8 cellular contexts compared by ENCODE assay signal in the genomic region with DNA sequence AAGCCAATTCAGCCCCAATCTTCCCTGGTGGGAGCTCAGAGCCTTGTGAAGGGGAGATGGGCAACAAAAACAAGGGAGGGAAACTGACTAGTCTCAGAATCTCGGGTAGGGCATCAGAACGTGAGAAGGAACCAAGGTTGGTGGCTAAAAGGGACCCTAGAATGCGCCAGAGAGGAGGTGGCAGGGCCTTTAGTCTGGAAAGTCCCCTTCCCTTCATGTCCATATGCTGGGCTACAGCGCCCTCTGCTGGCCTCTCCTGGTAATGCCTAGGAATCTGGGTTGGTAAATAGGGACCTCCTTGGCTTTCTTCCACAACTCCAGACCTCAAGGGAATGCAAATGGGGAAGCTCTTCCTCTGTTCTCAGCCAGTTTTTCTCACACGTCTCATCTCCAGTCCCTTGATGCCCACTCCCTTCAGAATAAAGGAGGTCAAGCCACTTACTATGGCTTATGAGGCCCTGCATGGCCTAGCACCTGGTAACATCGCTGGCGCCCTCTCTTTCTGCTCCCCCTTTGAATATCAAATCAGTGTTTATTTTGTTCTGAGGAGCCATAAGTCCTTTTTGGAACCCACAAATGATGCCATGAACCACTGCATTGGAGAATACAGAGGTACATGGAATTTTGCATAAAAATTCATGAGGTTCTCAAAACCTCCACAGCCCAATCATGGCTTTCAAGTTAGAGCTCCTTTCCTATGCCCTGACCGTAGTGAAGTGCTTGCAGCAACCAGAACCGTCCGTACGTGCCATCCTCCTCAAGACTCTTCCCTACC. TPM values are rescaled to one million over a fixed set of nuclear protein-coding genes. Genes with fewer than 3 reads are reported as not detected.
DNase-seq lines count a peak whose midpoint lies in the region; ATAC-seq and TF ChIP-seq lines count a peak whose summit lies in the region.

No MANE protein-coding gene starts in this region.

- TF ChIP-seq CTCF in GM10266 (IDR thresholded peaks at IDR 0.05; ENCODE audit: control insufficient read depth, insufficient read depth, low read depth, missing control alignments) = peak; percentile 99

- DNase-seq in GM10266 (ENCODE audit: extremely low spot score) (peak; percentile 84), OCI-M2 (lab: John Stamatoyannopoulos, UW; ENCODE audit: unreplicated experiment) (peak; percentile 82), activated T-cell treated with anti-CD3 and anti-CD28 coated beads for 48 hours (ENCODE audit: low read depth) (peak; percentile 86), myocyte (ENCODE audit: low read depth) (peak; percentile 97)
- DNase-seq in stimulated activated CD8-positive, alpha-beta memory T cell treated with anti-CD3 and anti-CD28 coated beads, Interleukin-7, amount 100 ng/mL, for 4 hours (ENCODE audit: low read depth in 2 of 2) = peak; percentile 75 to 90

- TF ChIP-seq EP300 in Ishikawa (IDR thresholded peaks at IDR 0.05; ENCODE audit: borderline replicate concordance) = no peak

- TF ChIP-seq RAD21 in Ishikawa (IDR thresholded peaks at IDR 0.05; ENCODE audit: low read depth) = peak; percentile 61

- ATAC-seq in esophagus mucosa = peak; percentile 68
- no peak for ATAC-seq in GM18502 (IDR thresholded peaks at IDR 0.05; ENCODE audit: poor library complexity, unreplicated experiment)

TF ChIP-seq in Ishikawa, 13 proteins besides CTCF, POLR2A, EP300 and RAD21:
- TF ChIP-seq, protein P1, sequence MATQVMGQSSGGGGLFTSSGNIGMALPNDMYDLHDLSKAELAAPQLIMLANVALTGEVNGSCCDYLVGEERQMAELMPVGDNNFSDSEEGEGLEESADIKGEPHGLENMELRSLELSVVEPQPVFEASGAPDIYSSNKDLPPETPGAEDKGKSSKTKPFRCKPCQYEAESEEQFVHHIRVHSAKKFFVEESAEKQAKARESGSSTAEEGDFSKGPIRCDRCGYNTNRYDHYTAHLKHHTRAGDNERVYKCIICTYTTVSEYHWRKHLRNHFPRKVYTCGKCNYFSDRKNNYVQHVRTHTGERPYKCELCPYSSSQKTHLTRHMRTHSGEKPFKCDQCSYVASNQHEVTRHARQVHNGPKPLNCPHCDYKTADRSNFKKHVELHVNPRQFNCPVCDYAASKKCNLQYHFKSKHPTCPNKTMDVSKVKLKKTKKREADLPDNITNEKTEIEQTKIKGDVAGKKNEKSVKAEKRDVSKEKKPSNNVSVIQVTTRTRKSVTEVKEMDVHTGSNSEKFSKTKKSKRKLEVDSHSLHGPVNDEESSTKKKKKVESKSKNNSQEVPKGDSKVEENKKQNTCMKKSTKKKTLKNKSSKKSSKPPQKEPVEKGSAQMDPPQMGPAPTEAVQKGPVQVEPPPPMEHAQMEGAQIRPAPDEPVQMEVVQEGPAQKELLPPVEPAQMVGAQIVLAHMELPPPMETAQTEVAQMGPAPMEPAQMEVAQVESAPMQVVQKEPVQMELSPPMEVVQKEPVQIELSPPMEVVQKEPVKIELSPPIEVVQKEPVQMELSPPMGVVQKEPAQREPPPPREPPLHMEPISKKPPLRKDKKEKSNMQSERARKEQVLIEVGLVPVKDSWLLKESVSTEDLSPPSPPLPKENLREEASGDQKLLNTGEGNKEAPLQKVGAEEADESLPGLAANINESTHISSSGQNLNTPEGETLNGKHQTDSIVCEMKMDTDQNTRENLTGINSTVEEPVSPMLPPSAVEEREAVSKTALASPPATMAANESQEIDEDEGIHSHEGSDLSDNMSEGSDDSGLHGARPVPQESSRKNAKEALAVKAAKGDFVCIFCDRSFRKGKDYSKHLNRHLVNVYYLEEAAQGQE (IDR thresholded peaks at IDR 0.05; ENCODE audit: low read depth) = no peak
- TF ChIP-seq NFIC (IDR thresholded peaks at IDR 0.05) = no peak
- TF ChIP-seq CEBPB (IDR thresholded peaks at IDR 0.05) = no peak
- TF ChIP-seq FOXM1 (IDR thresholded peaks at IDR 0.05; ENCODE audit: borderline replicate concordance, low read depth) = no peak
- no peak for TF ChIP-seq EGR1 (IDR thresholded peaks at IDR 0.05)
- TF ChIP-seq TCF12 (IDR thresholded peaks at IDR 0.05; ENCODE audit: low read depth) = no peak
- TF ChIP-seq, protein P2, sequence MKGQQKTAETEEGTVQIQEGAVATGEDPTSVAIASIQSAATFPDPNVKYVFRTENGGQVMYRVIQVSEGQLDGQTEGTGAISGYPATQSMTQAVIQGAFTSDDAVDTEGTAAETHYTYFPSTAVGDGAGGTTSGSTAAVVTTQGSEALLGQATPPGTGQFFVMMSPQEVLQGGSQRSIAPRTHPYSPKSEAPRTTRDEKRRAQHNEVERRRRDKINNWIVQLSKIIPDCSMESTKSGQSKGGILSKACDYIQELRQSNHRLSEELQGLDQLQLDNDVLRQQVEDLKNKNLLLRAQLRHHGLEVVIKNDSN (IDR thresholded peaks at IDR 0.05) = no peak
- TF ChIP-seq, protein P3, sequence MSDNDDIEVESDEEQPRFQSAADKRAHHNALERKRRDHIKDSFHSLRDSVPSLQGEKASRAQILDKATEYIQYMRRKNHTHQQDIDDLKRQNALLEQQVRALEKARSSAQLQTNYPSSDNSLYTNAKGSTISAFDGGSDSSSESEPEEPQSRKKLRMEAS (IDR thresholded peaks at IDR 0.05) = no peak
- no peak for TF ChIP-seq ZBTB7A (IDR thresholded peaks at IDR 0.05; ENCODE audit: low read depth)
- no peak for TF ChIP-seq TEAD4 (IDR thresholded peaks at IDR 0.05)
- TF ChIP-seq TAF1 (IDR thresholded peaks at IDR 0.05; ENCODE audit: low read depth) = no peak
- TF ChIP-seq YY1 (IDR thresholded peaks at IDR 0.05; ENCODE audit: low read depth) = no peak
- no peak for TF ChIP-seq CREB1 (IDR thresholded peaks at IDR 0.05; ENCODE audit: low read depth)

RNA-seq across cellular contexts. Expression of a gene that starts 1.3 kb away (rescaled TPM):
- total RNA-seq in esophagus mucosa (19.3 TPM), myocyte (16.0 and 17.4 TPM in 2 replicates)
- 19.4 TPM for polyA plus RNA-seq in myocyte (2012)

RNA-seq across cellular contexts. Expression of a gene that starts 44.5 kb away (rescaled TPM):
- total RNA-seq in esophagus mucosa (116 TPM), myocyte (78.6 and 81.4 TPM in 2 replicates)
- polyA plus RNA-seq in myocyte (2012) = 112 TPM

RNA-seq across cellular contexts. Expression of a gene that starts 45.1 kb away (rescaled TPM):
- total RNA-seq in esophagus mucosa (53.8 TPM), myocyte (12.3 and 17.1 TPM in 2 replicates)
- polyA plus RNA-seq in myocyte (2012) = 84.2 TPM

RNA-seq across cellular contexts. Expression of a gene that starts 55.3 kb away (rescaled TPM):
- total RNA-seq in esophagus mucosa = 4.3 TPM
- total RNA-seq in myocyte = 3.5 and 5.0 TPM in 2 replicates
- 6.6 TPM for polyA plus RNA-seq in myocyte (2012)
